In the genomic region with DNA sequence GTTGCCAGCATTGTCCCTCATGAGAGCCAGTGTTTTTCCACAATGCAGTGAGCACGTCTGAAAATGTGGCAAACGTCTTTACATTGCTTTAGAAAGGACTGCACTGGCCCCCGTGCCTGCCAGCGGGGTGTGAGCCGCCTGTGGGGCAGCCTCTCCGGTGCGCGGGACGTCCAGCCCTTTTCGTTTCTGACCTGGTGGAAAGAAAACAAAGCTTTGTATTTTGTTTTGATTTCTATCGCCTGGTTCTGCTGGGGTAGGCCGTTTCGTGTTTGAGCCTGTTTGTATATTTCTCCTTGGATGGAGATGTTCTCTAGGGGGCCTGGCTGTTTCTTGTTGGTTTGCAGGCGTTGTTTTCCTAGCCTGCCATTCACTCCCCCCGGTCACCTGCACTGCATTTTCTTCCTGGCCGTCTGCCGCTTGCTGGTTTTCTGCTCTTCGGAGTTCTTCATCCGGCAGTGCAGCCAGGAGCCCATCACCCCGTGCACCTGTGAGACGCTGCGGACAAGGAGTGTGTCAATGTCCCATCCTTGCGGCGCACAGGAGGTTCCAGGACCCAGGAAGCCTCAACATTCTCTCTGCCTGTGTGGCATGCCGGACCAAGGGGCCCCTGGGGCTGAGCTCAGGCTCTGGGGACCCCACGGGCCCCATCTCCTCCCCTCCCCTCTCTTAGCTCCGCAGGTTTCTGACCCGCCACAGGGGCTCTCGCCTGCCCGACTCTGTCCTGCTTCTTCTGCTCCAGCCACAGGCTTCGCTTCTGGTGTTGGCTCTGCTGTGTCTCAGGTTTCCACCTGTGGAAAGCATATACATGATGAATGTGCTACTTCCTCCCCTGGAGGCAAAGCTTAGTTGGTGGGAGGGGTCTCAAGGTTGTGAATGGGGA, we compare ENCODE assay signal across 1 cellular context.
TF ChIP-seq lines count a peak whose summit lies in the region.

No MANE protein-coding gene starts in this region.

TF ChIP-seq in IMR-90, 13 proteins besides CTCF, POLR2A, EP300 and RAD21:
- TF ChIP-seq SMC3 (IDR thresholded peaks at IDR 0.05; ENCODE audit: low read depth, low read length) (no peak), MAZ (IDR thresholded peaks at IDR 0.05; ENCODE audit: borderline replicate concordance, low read depth, low read length) (no peak)
